16 cellular contexts compared by ENCODE assay signal in genomic region chr13:73259061-73259908, GRCh38.
A peak's percentile ranks its signal among the peaks of the same experiment; 100 is the strongest.
DNase-seq lines count a peak whose midpoint lies in the region; ATAC-seq and TF ChIP-seq lines count a peak whose summit lies in the region.
"Had no signal": no experiment of that assay in that cellular context is flagged by ENCODE, and none has a peak within 500 bp of the region (broad histone marks: within the 10 kb centered on the region; RNA-seq: fewer than 3 reads in every experiment).

No MANE protein-coding gene starts in this region.

- intact Hi-C loops in heart left ventricle (cut with DNase I): no loop called here
- intact Hi-C loops in cardiac septum (cut with DNase I): no loop called here

- H3K4me1 Mint-ChIP-seq in endodermal cell: peaks cover 51% of the 10 kb centered on the region
- H3K4me1 Mint-ChIP-seq in nephron: peaks cover 23% of the 10 kb centered on the region

- H3K9me3 Mint-ChIP-seq in endodermal cell: no peaks in the 10 kb centered on the region
- no peaks in the 10 kb centered on the region for H3K9me3 Mint-ChIP-seq in nephron
- H3K9me3 Mint-ChIP-seq: activated naive CD4-positive, alpha-beta T cell treated with anti-CD3 and anti-CD28 coated beads, Interleukin-2, amount 50 U/mL, for 72 hours had no signal

- no peak overlapping the region for H3K4me3 Mint-ChIP-seq in endodermal cell
- H3K4me3 Mint-ChIP-seq in nephron: peak overlapping the region in 2 of 3 experiments; percentile 5 to 23

- H3K36me3 ChIP-seq in heart left ventricle (no peaks in the 10 kb centered on the region), endodermal cell (ENCODE audit: control insufficient read depth, insufficient read depth, low read length) (no peaks in the 10 kb centered on the region)

- 53 to 66% (median 58%) methylated on average over 12 of the region's 12 CpGs for WGBS in heart left ventricle, 4 donors
- WGBS in endodermal cell (ENCODE audit: insufficient coverage in 1 of 2, insufficient read length in 1 of 2), 2 experiments: 70 to 84% methylated on average over 8 to 11 of the region's 12 CpGs

- H3K27me3 Mint-ChIP-seq in endodermal cell (ENCODE audit: insufficient read depth) (no peaks in the 10 kb centered on the region), nephron (ENCODE audit: low read depth) (peaks cover 20% of the 10 kb centered on the region)

- H3K27ac ChIP-seq in heart left ventricle: peak overlapping the region in 4 of 12 donors; percentile 9 to 57 (median 40)
- H3K27ac ChIP-seq in endodermal cell (ENCODE audit: low read depth, low read length): no peak overlapping the region

- no peak for DNase-seq in heart left ventricle
- DNase-seq in cardiac septum (ENCODE audit: low spot score): no peak
- peak; percentile 64 for DNase-seq in endodermal cell
- DNase-seq in SHP77 treated with DMSO at 0.1 percent for 48 hours (lab: John Stamatoyannopoulos, UW): no peak
- DNase-seq in hippocampal formation (lab: John Stamatoyannopoulos, UW): no peak
- no peak for DNase-seq in NCI-H748 (lab: John Stamatoyannopoulos, UW; ENCODE audit: unreplicated experiment)
- DNase-seq: activated CD4-positive, alpha-beta T cell treated with anti-CD3 and anti-CD28 coated beads, Interleukin-2, amount 50 U/mL, for 1 hour; caudate nucleus; effector memory CD4-positive, alpha-beta T cell; H7; islet precursor cell; NCI-H1105 treated with DMSO at 0.1 percent for 48 hours; NCI-H345 had no signal

- TF ChIP-seq POLR2A in heart left ventricle (IDR thresholded peaks at IDR 0.05): no peak

- ATAC-seq in heart left ventricle (peak in 3 of 4 donors; percentile 38 to 69 (median 69)), HG02571 (IDR thresholded peaks at IDR 0.05; ENCODE audit: unreplicated experiment) (no peak)
- ATAC-seq: activated naive CD4-positive, alpha-beta T cell treated with anti-CD3 and anti-CD28 coated beads, Interleukin-2, amount 50 U/mL, for 72 hours had no signal

- H3K27ac Mint-ChIP-seq in endodermal cell (peak overlapping the region; percentile 29), nephron (peak overlapping the region; percentile 75 to 84 (median 83))

- TF ChIP-seq CTCF in heart left ventricle (IDR thresholded peaks at IDR 0.05): no peak
- TF ChIP-seq CTCF in endodermal cell (conservative IDR thresholded peaks at IDR 0.05): no peak
- TF ChIP-seq CTCF in nephron (IDR thresholded peaks at IDR 0.05; ENCODE audit: unreplicated experiment in 3 of 3): no peak

- H3K9ac ChIP-seq in endodermal cell (ENCODE audit: extremely low read depth, low read length, poor library complexity, severe bottlenecking): no peak overlapping the region

- no peak overlapping the region for H3K4me3 ChIP-seq in heart left ventricle
- peak overlapping the region; percentile 51 for H3K4me3 ChIP-seq in endodermal cell (ENCODE audit: low read length)

- H3K36me3 Mint-ChIP-seq in endodermal cell (ENCODE audit: low read depth): no peaks in the 10 kb centered on the region
- no peaks in the 10 kb centered on the region for H3K36me3 Mint-ChIP-seq in nephron (ENCODE audit: low read depth)
- H3K36me3 Mint-ChIP-seq: activated naive CD4-positive, alpha-beta T cell treated with anti-CD3 and anti-CD28 coated beads, Interleukin-2, amount 50 U/mL, for 72 hours had no signal

- H3K9me3 ChIP-seq in heart left ventricle (no peaks in the 10 kb centered on the region), endodermal cell (ENCODE audit: control insufficient read depth, low read length) (no peaks in the 10 kb centered on the region)

- H3K27me3 ChIP-seq in heart left ventricle (no peaks in the 10 kb centered on the region), endodermal cell (ENCODE audit: control insufficient read depth, insufficient read depth, low read length, poor library complexity, severe bottlenecking) (no peaks in the 10 kb centered on the region)

- H3K4me1 ChIP-seq in heart left ventricle: peaks cover 0 to 3% (median 0%) of the 10 kb centered on the region in 12 donors
- H3K4me1 ChIP-seq in endodermal cell (ENCODE audit: control insufficient read depth, insufficient read depth, low read length): peaks cover 32% of the 10 kb centered on the region
